Comparison of ENCODE assay signal across 17 cellular contexts in genomic region chr6:27760464-27760863, GRCh38.
"Had no signal": no experiment of that assay in that cellular context is flagged by ENCODE, and none has a peak within 500 bp of the region (broad histone marks: within the 10 kb centered on the region; RNA-seq: fewer than 3 reads in every experiment).

No MANE protein-coding gene starts in this region.

- H3K27me3 ChIP-seq: hepatocyte had no signal

- H3K4me3 ChIP-seq: ascending aorta, esophagus muscularis mucosa, hepatocyte, tibial artery, uterus had no signal

- ATAC-seq: activated CD4-positive, CD25-positive, alpha-beta regulatory T cell treated with anti-CD3 and anti-CD28 coated beads, Interleukin-2, amount 50 U/mL, for 24 hours; activated CD8-positive, alpha-beta T cell treated with anti-CD3 and anti-CD28 coated beads for 36 hours; left ventricle myocardium superior; naive thymus-derived CD8-positive, alpha-beta T cell; stimulated activated naive B cell treated with anti-CD40 and anti-IgM and Interleukin-4, amounts not matched to agents 10 μg/mL and 1 μg/mL and 100 μg/mL, for 72 hours had no signal

- H3K9ac ChIP-seq: parathyroid adenoma had no signal

- H3K27ac Mint-ChIP-seq: activated CD8-positive, alpha-beta T cell treated with anti-CD3 and anti-CD28 coated beads for 36 hours; activated naive CD4-positive, alpha-beta T cell treated with anti-CD3 and anti-CD28 coated beads, Interleukin-2, amount 10 ng/mL, durations not matched to agents 7 days and 5 days; activated T-helper 2 cell treated with anti-CD3 and anti-CD28 coated beads, Interferon-gamma antibody, Interleukin-2, Interleukin-4, amounts not matched to agents 10 μg/mL and 5 μg/mL and 100 μg/mL, durations not matched to agents 14 hours and 24 hours and 36 hours; stimulated activated naive B cell treated with anti-CD40 and anti-IgM and Interleukin-4, amounts not matched to agents 10 μg/mL and 1 μg/mL and 100 μg/mL, for 72 hours had no signal

- H3K9me3 ChIP-seq: ascending aorta, esophagus muscularis mucosa, tibial artery, uterus had no signal

- H3K27me3 Mint-ChIP-seq: activated CD8-positive, alpha-beta T cell treated with anti-CD3 and anti-CD28 coated beads for 36 hours had no signal

- H3K4me2 ChIP-seq: hepatocyte had no signal

- H2AFZ ChIP-seq: hepatocyte, parathyroid adenoma had no signal

- H3K4me1 ChIP-seq: ascending aorta, parathyroid adenoma, tibial artery, uterus had no signal

- H3K4me3 Mint-ChIP-seq: activated CD8-positive, alpha-beta T cell treated with anti-CD3 and anti-CD28 coated beads for 36 hours; activated naive CD4-positive, alpha-beta T cell treated with anti-CD3 and anti-CD28 coated beads, Interleukin-2, amount 10 ng/mL, durations not matched to agents 7 days and 5 days; stimulated activated naive B cell treated with anti-CD40 and anti-IgM and Interleukin-4, amounts not matched to agents 10 μg/mL and 1 μg/mL and 100 μg/mL, for 72 hours had no signal

- H3K36me3 ChIP-seq: ascending aorta, esophagus muscularis mucosa, tibial artery, uterus had no signal

- H3K9me3 Mint-ChIP-seq: activated CD8-positive, alpha-beta T cell treated with anti-CD3 and anti-CD28 coated beads for 36 hours; activated naive CD4-positive, alpha-beta T cell treated with anti-CD3 and anti-CD28 coated beads, Interleukin-2, amount 10 ng/mL, durations not matched to agents 7 days and 5 days; activated T-helper 2 cell treated with anti-CD3 and anti-CD28 coated beads, Interferon-gamma antibody, Interleukin-2, Interleukin-4, amounts not matched to agents 10 μg/mL and 5 μg/mL and 100 μg/mL, durations not matched to agents 14 hours and 24 hours and 36 hours; naive thymus-derived CD8-positive, alpha-beta T cell; stimulated activated naive B cell treated with anti-CD40 and anti-IgM and Interleukin-4, amounts not matched to agents 10 μg/mL and 1 μg/mL and 100 μg/mL, for 72 hours had no signal

- H3K27ac ChIP-seq: ascending aorta, esophagus muscularis mucosa, hepatocyte, parathyroid adenoma, tibial artery, uterus had no signal

- FAIRE-seq: keratinocyte had no signal

- DNase-seq: activated CD8-positive, alpha-beta memory T cell treated with anti-CD3 and anti-CD28 coated beads, Interleukin-2, amount 50 U/mL, for 4 hours; activated CD8-positive, alpha-beta T cell treated with anti-CD3 and anti-CD28 coated beads for 36 hours; activated naive CD4-positive, alpha-beta T cell treated with anti-CD3 and anti-CD28 coated beads, Interleukin-2, amount 10 ng/mL, durations not matched to agents 7 days and 5 days; left ventricle myocardium superior; mesenchymal stem cell; naive thymus-derived CD8-positive, alpha-beta T cell; stimulated activated CD4-positive, alpha-beta T cell treated with anti-CD3 and anti-CD28 coated beads, Interleukin-2, amount 100 ng/mL, for 48 hours; stimulated activated naive B cell treated with anti-CD40 and anti-IgM and Interleukin-4, amounts not matched to agents 10 μg/mL and 1 μg/mL and 100 μg/mL, for 72 hours; tibial artery; uterus had no signal

- H3K36me3 Mint-ChIP-seq: activated naive CD4-positive, alpha-beta T cell treated with anti-CD3 and anti-CD28 coated beads, Interleukin-2, amount 10 ng/mL, durations not matched to agents 7 days and 5 days; naive thymus-derived CD8-positive, alpha-beta T cell had no signal

- H3K79me2 ChIP-seq: hepatocyte, parathyroid adenoma had no signal
